In genomic region chr6:52576054-52576391, GRCh38 we compare ENCODE assay signal across 3 cellular contexts.
TF ChIP-seq lines count a peak whose summit lies in the region.

No MANE protein-coding gene starts in this region.

TF ChIP-seq in SK-N-SH, 30 proteins besides CTCF, POLR2A, EP300 and RAD21:
- no peak for TF ChIP-seq FOXJ3 (CRISPR knock-in tag; IDR thresholded peaks at IDR 0.05)
- TF ChIP-seq FOXM1 (IDR thresholded peaks at IDR 0.05; ENCODE audit: low read depth): no peak
- no peak for TF ChIP-seq TEAD4 (IDR thresholded peaks at IDR 0.05; ENCODE audit: borderline replicate concordance, insufficient read depth)
- no peak for TF ChIP-seq RCOR1 (IDR thresholded peaks at IDR 0.05; ENCODE audit: low read length)
- no peak for TF ChIP-seq POLR2AphosphoS5 (IDR thresholded peaks at IDR 0.05; ENCODE audit: low read depth, low read length)
- TF ChIP-seq CHD2 (IDR thresholded peaks at IDR 0.05; ENCODE audit: low read length, partially characterized antibody): no peak
- TF ChIP-seq SIN3A (IDR thresholded peaks at IDR 0.05; ENCODE audit: borderline replicate concordance, low read depth, low read length): no peak; the same call in 1 of the 2 replicates
- TF ChIP-seq ZBTB33 (IDR thresholded peaks at IDR 0.05; ENCODE audit: borderline replicate concordance, low read depth): no peak
- no peak for TF ChIP-seq TAF1 (IDR thresholded peaks at IDR 0.05; ENCODE audit: borderline replicate concordance, low read depth, low read length)
TF ChIP-seq in SK-N-SH: peak in this region for 0.

TF ChIP-seq in SK-N-SH treated with all-trans-retinoic acid at 6 μM for 48 hours, 23 proteins besides CTCF, POLR2A, EP300 and RAD21:
- TF ChIP-seq GLIS3 (CRISPR knock-in tag; IDR thresholded peaks at IDR 0.05): no peak
- TF ChIP-seq PPARA (CRISPR knock-in tag; IDR thresholded peaks at IDR 0.05; ENCODE audit: borderline replicate concordance): no peak
- TF ChIP-seq RARB (CRISPR knock-in tag; IDR thresholded peaks at IDR 0.05): no peak
- TF ChIP-seq, protein P1, sequence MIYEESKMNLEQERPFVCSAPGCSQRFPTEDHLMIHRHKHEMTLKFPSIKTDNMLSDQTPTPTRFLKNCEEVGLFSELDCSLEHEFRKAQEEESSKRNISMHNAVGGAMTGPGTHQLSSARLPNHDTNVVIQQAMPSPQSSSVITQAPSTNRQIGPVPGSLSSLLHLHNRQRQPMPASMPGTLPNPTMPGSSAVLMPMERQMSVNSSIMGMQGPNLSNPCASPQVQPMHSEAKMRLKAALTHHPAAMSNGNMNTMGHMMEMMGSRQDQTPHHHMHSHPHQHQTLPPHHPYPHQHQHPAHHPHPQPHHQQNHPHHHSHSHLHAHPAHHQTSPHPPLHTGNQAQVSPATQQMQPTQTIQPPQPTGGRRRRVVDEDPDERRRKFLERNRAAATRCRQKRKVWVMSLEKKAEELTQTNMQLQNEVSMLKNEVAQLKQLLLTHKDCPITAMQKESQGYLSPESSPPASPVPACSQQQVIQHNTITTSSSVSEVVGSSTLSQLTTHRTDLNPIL (CRISPR knock-in tag; IDR thresholded peaks at IDR 0.05; ENCODE audit: low read depth): no peak
- no peak for TF ChIP-seq ZNF8 (CRISPR knock-in tag; IDR thresholded peaks at IDR 0.05)
- TF ChIP-seq TOX (CRISPR knock-in tag; IDR thresholded peaks at IDR 0.05; ENCODE audit: borderline replicate concordance): no peak
- TF ChIP-seq, protein P2, sequence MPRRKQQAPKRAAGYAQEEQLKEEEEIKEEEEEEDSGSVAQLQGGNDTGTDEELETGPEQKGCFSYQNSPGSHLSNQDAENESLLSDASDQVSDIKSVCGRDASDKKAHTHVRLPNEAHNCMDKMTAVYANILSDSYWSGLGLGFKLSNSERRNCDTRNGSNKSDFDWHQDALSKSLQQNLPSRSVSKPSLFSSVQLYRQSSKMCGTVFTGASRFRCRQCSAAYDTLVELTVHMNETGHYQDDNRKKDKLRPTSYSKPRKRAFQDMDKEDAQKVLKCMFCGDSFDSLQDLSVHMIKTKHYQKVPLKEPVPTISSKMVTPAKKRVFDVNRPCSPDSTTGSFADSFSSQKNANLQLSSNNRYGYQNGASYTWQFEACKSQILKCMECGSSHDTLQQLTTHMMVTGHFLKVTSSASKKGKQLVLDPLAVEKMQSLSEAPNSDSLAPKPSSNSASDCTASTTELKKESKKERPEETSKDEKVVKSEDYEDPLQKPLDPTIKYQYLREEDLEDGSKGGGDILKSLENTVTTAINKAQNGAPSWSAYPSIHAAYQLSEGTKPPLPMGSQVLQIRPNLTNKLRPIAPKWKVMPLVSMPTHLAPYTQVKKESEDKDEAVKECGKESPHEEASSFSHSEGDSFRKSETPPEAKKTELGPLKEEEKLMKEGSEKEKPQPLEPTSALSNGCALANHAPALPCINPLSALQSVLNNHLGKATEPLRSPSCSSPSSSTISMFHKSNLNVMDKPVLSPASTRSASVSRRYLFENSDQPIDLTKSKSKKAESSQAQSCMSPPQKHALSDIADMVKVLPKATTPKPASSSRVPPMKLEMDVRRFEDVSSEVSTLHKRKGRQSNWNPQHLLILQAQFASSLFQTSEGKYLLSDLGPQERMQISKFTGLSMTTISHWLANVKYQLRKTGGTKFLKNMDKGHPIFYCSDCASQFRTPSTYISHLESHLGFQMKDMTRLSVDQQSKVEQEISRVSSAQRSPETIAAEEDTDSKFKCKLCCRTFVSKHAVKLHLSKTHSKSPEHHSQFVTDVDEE (CRISPR knock-in tag; IDR thresholded peaks at IDR 0.05): no peak
- TF ChIP-seq SNAI2 (CRISPR knock-in tag; IDR thresholded peaks at IDR 0.05): no peak
TF ChIP-seq in SK-N-SH treated with all-trans-retinoic acid at 6 μM for 48 hours: peak in this region for 0.

TF ChIP-seq in HepG2, 621 proteins besides CTCF, POLR2A, EP300 and RAD21 (continues in another document):
- 0 out of 2 replicates have a peak, but pooled peaks have one; percentile 6 for TF ChIP-seq ZFP90 (CRISPR knock-in tag; IDR thresholded peaks at IDR 0.05; ENCODE audit: borderline replicate concordance)
- no peak for TF ChIP-seq PAF1 (CRISPR knock-in tag; IDR thresholded peaks at IDR 0.05)
- no peak for TF ChIP-seq ZNF770 (CRISPR knock-in tag; IDR thresholded peaks at IDR 0.05)
- TF ChIP-seq, protein P3, sequence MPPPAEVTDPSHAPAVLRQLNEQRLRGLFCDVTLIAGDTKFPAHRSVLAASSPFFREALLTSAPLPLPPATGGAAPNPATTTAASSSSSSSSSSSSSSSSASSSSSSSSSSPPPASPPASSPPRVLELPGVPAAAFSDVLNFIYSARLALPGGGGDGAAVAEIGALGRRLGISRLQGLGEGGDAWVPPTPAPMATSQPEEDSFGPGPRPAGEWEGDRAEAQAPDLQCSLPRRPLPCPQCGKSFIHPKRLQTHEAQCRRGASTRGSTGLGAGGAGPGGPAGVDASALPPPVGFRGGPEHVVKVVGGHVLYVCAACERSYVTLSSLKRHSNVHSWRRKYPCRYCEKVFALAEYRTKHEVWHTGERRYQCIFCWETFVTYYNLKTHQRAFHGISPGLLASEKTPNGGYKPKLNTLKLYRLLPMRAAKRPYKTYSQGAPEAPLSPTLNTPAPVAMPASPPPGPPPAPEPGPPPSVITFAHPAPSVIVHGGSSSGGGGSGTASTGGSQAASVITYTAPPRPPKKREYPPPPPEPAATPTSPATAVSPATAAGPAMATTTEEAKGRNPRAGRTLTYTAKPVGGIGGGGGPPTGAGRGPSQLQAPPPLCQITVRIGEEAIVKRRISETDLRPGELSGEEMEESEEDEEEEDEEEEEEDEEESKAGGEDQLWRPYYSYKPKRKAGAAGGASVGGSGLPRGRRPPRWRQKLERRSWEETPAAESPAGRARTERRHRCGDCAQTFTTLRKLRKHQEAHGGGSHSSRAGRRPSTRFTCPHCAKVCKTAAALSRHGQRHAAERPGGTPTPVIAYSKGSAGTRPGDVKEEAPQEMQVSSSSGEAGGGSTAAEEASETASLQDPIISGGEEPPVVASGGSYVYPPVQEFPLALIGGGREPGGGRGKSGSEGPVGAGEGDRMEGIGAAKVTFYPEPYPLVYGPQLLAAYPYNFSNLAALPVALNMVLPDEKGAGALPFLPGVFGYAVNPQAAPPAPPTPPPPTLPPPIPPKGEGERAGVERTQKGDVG (CRISPR knock-in tag; IDR thresholded peaks at IDR 0.05; ENCODE audit: borderline replicate concordance): no peak
- 0 out of 2 replicates have a peak, but pooled peaks have one; percentile 56 for TF ChIP-seq ZNF253 (CRISPR knock-in tag; IDR thresholded peaks at IDR 0.05; ENCODE audit: borderline replicate concordance)
- TF ChIP-seq SP5 (CRISPR knock-in tag; IDR thresholded peaks at IDR 0.05; ENCODE audit: borderline replicate concordance, low read depth): no peak
- TF ChIP-seq, protein P4, sequence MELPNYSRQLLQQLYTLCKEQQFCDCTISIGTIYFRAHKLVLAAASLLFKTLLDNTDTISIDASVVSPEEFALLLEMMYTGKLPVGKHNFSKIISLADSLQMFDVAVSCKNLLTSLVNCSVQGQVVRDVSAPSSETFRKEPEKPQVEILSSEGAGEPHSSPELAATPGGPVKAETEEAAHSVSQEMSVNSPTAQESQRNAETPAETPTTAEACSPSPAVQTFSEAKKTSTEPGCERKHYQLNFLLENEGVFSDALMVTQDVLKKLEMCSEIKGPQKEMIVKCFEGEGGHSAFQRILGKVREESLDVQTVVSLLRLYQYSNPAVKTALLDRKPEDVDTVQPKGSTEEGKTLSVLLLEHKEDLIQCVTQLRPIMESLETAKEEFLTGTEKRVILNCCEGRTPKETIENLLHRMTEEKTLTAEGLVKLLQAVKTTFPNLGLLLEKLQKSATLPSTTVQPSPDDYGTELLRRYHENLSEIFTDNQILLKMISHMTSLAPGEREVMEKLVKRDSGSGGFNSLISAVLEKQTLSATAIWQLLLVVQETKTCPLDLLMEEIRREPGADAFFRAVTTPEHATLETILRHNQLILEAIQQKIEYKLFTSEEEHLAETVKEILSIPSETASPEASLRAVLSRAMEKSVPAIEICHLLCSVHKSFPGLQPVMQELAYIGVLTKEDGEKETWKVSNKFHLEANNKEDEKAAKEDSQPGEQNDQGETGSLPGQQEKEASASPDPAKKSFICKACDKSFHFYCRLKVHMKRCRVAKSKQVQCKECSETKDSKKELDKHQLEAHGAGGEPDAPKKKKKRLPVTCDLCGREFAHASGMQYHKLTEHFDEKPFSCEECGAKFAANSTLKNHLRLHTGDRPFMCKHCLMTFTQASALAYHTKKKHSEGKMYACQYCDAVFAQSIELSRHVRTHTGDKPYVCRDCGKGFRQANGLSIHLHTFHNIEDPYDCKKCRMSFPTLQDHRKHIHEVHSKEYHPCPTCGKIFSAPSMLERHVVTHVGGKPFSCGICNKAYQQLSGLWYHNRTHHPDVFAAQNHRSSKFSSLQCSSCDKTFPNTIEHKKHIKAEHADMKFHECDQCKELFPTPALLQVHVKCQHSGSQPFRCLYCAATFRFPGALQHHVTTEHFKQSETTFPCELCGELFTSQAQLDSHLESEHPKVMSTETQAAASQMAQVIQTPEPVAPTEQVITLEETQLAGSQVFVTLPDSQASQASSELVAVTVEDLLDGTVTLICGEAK (IDR thresholded peaks at IDR 0.05): no peak
- TF ChIP-seq, protein P4 (CRISPR knock-in tag; IDR thresholded peaks at IDR 0.05): no peak
- no peak for TF ChIP-seq PAWR (CRISPR knock-in tag; IDR thresholded peaks at IDR 0.05; ENCODE audit: borderline replicate concordance)
- TF ChIP-seq ZBTB20 (CRISPR knock-in tag; IDR thresholded peaks at IDR 0.05; ENCODE audit: borderline replicate concordance, low read depth): no peak
- no peak for TF ChIP-seq ZNF562 (CRISPR knock-in tag; IDR thresholded peaks at IDR 0.05; ENCODE audit: borderline replicate concordance)
- TF ChIP-seq DRAP1 (CRISPR knock-in tag; IDR thresholded peaks at IDR 0.05): no peak
- no peak for TF ChIP-seq ZNF224 (CRISPR knock-in tag; IDR thresholded peaks at IDR 0.05)
- TF ChIP-seq, protein P5, sequence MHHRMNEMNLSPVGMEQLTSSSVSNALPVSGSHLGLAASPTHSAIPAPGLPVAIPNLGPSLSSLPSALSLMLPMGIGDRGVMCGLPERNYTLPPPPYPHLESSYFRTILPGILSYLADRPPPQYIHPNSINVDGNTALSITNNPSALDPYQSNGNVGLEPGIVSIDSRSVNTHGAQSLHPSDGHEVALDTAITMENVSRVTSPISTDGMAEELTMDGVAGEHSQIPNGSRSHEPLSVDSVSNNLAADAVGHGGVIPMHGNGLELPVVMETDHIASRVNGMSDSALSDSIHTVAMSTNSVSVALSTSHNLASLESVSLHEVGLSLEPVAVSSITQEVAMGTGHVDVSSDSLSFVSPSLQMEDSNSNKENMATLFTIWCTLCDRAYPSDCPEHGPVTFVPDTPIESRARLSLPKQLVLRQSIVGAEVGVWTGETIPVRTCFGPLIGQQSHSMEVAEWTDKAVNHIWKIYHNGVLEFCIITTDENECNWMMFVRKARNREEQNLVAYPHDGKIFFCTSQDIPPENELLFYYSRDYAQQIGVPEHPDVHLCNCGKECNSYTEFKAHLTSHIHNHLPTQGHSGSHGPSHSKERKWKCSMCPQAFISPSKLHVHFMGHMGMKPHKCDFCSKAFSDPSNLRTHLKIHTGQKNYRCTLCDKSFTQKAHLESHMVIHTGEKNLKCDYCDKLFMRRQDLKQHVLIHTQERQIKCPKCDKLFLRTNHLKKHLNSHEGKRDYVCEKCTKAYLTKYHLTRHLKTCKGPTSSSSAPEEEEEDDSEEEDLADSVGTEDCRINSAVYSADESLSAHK (CRISPR knock-in tag; IDR thresholded peaks at IDR 0.05; ENCODE audit: borderline replicate concordance): no peak
- TF ChIP-seq GPN1 (CRISPR knock-in tag; IDR thresholded peaks at IDR 0.05; ENCODE audit: borderline replicate concordance): no peak
- TF ChIP-seq ZNF329 (CRISPR knock-in tag; IDR thresholded peaks at IDR 0.05; ENCODE audit: low read depth): no peak
- TF ChIP-seq ZBTB34 (CRISPR knock-in tag; IDR thresholded peaks at IDR 0.05): no peak
